ENCODE assay signal across 10 cellular contexts in the genomic region with DNA sequence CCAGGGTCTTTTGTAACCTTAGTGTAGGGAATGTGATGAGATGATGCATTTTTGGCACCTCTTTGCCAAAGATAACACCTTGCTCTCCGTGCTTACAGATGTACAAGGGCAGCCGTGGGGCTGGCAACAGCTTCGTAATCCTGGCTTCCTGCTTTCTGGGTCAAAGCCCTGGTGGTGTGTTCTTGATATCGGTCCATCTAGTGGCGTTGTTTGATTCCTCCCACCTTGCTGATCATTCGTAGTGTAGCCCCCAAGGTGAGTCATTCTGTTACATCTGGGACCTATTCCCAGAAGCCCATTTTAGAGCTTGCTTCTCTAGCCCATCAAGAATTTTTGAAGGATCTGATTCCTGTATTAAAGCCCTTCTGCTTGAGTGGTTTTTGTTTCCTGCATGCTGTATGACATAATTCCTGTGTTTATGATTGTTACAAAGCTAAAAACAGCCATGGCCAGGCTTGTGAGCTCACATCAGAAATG. TPM values are rescaled to one million over a fixed set of nuclear protein-coding genes. Genes with fewer than 3 reads are reported as not detected.
DNase-seq lines count a peak whose midpoint lies in the region; ATAC-seq and TF ChIP-seq lines count a peak whose summit lies in the region.
"Had no signal": no experiment of that assay in that cellular context is flagged by ENCODE, and none has a peak within 500 bp of the region (broad histone marks: within the 10 kb centered on the region; RNA-seq: fewer than 3 reads in every experiment).

No MANE protein-coding gene starts in this region.

- no peak for TF ChIP-seq POLR2A in prostate gland (IDR thresholded peaks at IDR 0.05)

- H3K4me1 ChIP-seq in prostate gland (replicated peaks), result no peaks in the 10 kb centered on the region

- peaks cover 0 to 3% (median 0%) of the 10 kb centered on the region in 3 donors for H3K9me3 Mint-ChIP-seq in IgD-negative memory B cell
- H3K9me3 Mint-ChIP-seq in activated naive CD8-positive, alpha-beta T cell treated with anti-CD3 and anti-CD28 coated beads, Interleukin-2, amount 50 U/mL, for 24 hours, result no peaks in the 10 kb centered on the region
- H3K9me3 Mint-ChIP-seq: HFFc6 had no signal

- H3K9me3 ChIP-seq in AG04450 (ENCODE audit: control insufficient read depth, insufficient read depth, low read length), result no peaks in the 10 kb centered on the region
- no peaks in the 10 kb centered on the region for H3K9me3 ChIP-seq in prostate gland

- POLR2A ChIA-PET in AG04450 (lab: Yijun Ruan, JAX), result no interaction called here

- H3K27ac ChIP-seq in AG04450 (ENCODE audit: low read depth, low read length) (peak overlapping the region; percentile 33), prostate gland (no peak overlapping the region)

- intact Hi-C loops in prostate gland (cut with DNase I), result no loop called here

- H3K27me3 ChIP-seq in AG04450 (ENCODE audit: control insufficient read depth, insufficient read depth, low read length) (no peaks in the 10 kb centered on the region), prostate gland (replicated peaks; ENCODE audit: insufficient read depth) (no peaks in the 10 kb centered on the region)

- peaks cover 13 to 34% (median 14%) of the 10 kb centered on the region in 3 donors for H3K4me1 Mint-ChIP-seq in IgD-negative memory B cell
- peaks cover 58% of the 10 kb centered on the region for H3K4me1 Mint-ChIP-seq in activated naive CD8-positive, alpha-beta T cell treated with anti-CD3 and anti-CD28 coated beads, Interleukin-2, amount 50 U/mL, for 24 hours

- CTCF ChIA-PET in AG04450 (lab: Charles Lee), result no interaction called here

- TF ChIP-seq CTCF in AG04450 (IDR thresholded peaks at IDR 0.05; ENCODE audit: low read depth, low read length), result no peak
- TF ChIP-seq CTCF in prostate gland (IDR thresholded peaks at IDR 0.05), result no peak

- 64% methylated on average over 6 of the region's 6 CpGs for WGBS in prostate gland

- H3K4me3 ChIP-seq in AG04450 (ENCODE audit: low read depth, low read length) (no peak overlapping the region), prostate gland (no peak overlapping the region)

- peak overlapping the region; percentile 74 to 94 (median 92) for H3K27ac Mint-ChIP-seq in IgD-negative memory B cell
- H3K27ac Mint-ChIP-seq in activated naive CD8-positive, alpha-beta T cell treated with anti-CD3 and anti-CD28 coated beads, Interleukin-2, amount 50 U/mL, for 24 hours, result peak overlapping the region; percentile 94
- H3K27ac Mint-ChIP-seq: HFFc6 had no signal

- DNase-seq in AG04450 (ENCODE audit: low read depth, low spot score) (no peak), lung microvascular endothelial cell (ENCODE audit: low read depth in 2 of 2) (peak; percentile 56 to 76), amygdala (lab: John Stamatoyannopoulos, UW) (no peak), prostate gland (ENCODE audit: low spot score) (no peak)
- peak; percentile 28 for DNase-seq in activated naive CD8-positive, alpha-beta T cell treated with anti-CD3 and anti-CD28 coated beads, Interleukin-2, amount 50 U/mL, for 24 hours
- DNase-seq: activated CD4-positive, alpha-beta T cell treated with anti-CD3 and anti-CD28 coated beads for 48 hours; HFFc6 had no signal

- no peaks in the 10 kb centered on the region for H3K27me3 Mint-ChIP-seq in IgD-negative memory B cell
- H3K27me3 Mint-ChIP-seq in activated naive CD8-positive, alpha-beta T cell treated with anti-CD3 and anti-CD28 coated beads, Interleukin-2, amount 50 U/mL, for 24 hours, result no peaks in the 10 kb centered on the region

- H3K4me3 Mint-ChIP-seq in IgD-negative memory B cell, result peak overlapping the region in 3 of 4 donors; percentile 1 to 78 (median 59)
- peak overlapping the region; percentile 55 for H3K4me3 Mint-ChIP-seq in activated naive CD8-positive, alpha-beta T cell treated with anti-CD3 and anti-CD28 coated beads, Interleukin-2, amount 50 U/mL, for 24 hours
- H3K4me3 Mint-ChIP-seq: HFFc6 had no signal

- ATAC-seq in activated naive CD8-positive, alpha-beta T cell treated with anti-CD3 and anti-CD28 coated beads, Interleukin-2, amount 50 U/mL, for 24 hours, result no peak
- ATAC-seq in esophagus mucosa, result no peak
- no peak for ATAC-seq in GM19463 (IDR thresholded peaks at IDR 0.05; ENCODE audit: unreplicated experiment)

- no peaks in the 10 kb centered on the region for H3K36me3 ChIP-seq in prostate gland

- no peaks in the 10 kb centered on the region for H3K36me3 Mint-ChIP-seq in IgD-negative memory B cell
- H3K36me3 Mint-ChIP-seq in activated naive CD8-positive, alpha-beta T cell treated with anti-CD3 and anti-CD28 coated beads, Interleukin-2, amount 50 U/mL, for 24 hours (ENCODE audit: low read depth), result no peaks in the 10 kb centered on the region

RNA-seq across cellular contexts. Expression of a gene that starts 7.0 kb away (rescaled TPM):
- polyA plus RNA-seq in AG04450 (2011; rRNA removed) (188 and 265 TPM in 2 replicates), IgD-negative memory B cell (141 TPM)
- polyA minus RNA-seq in AG04450 (2011; rRNA and poly(A)+ RNA removed), result 92.7 and 145 TPM in 2 replicates
- total RNA-seq in lung microvascular endothelial cell (171 and 200 TPM in 2 replicates), prostate gland (100 to 1,000 TPM; 101 to 105 TPM), esophagus mucosa (105 TPM)

RNA-seq across cellular contexts. Expression of a gene that starts 50.0 kb away (rescaled TPM):
- polyA plus RNA-seq in AG04450 (2011; rRNA removed) (11.0 and 11.1 TPM in 2 replicates), IgD-negative memory B cell (68.6 TPM)
- polyA minus RNA-seq in AG04450 (2011; rRNA and poly(A)+ RNA removed), result 9.6 and 11.8 TPM in 2 replicates
- total RNA-seq in lung microvascular endothelial cell (2.2 and 3.0 TPM in 2 replicates), prostate gland (10 to 100 TPM in 1 of 2 donors, 1 to 10 TPM in 1; 8.7 to 13.2 TPM), esophagus mucosa (3.1 TPM)

RNA-seq across cellular contexts. Expression of a gene that starts 56.0 kb away (rescaled TPM):
- polyA plus RNA-seq in AG04450 (2011; rRNA removed) (22.7 and 35.6 TPM in 2 replicates), IgD-negative memory B cell (25.7 TPM)
- polyA minus RNA-seq in AG04450 (2011; rRNA and poly(A)+ RNA removed), result 12.3 and 19.4 TPM in 2 replicates
- total RNA-seq in lung microvascular endothelial cell (17.4 and 21.4 TPM in 2 replicates), prostate gland (10 to 100 TPM; 27.1 to 35.6 TPM), esophagus mucosa (21.7 TPM)

Comparison
In these comparisons a context has a peak if more than half of its experiments do, and no peak if none do; other contexts are left out.
1. DNase-seq: peak in activated naive CD8-positive, alpha-beta T cell treated with anti-CD3 and anti-CD28 coated beads, Interleukin-2, amount 50 U/mL, for 24 hours (single experiment) and lung microvascular endothelial cell (2 of 2); none in AG04450 (single experiment), amygdala (0 of 56) and prostate gland (single experiment).